Comparison of ENCODE assay signal across 20 cellular contexts in the genomic region with DNA sequence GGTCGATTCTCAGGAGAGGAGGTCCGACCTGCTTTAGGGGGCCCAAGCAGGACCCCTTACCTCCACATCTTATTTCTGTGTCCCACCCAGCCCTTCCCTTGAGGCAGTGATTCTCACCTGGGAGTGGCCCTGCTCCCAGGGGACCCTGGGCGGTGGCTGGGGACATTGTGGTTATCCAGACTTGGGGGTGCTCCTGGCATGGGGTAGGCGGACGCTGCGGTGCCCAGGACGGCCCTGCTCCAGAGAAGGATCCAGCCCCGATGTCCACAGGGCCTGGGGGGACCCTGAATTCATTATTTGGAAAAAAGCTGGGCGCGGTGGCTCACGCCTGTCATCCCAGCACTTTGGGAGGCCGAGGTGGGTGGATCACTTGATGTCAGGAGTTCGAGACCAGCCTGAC.
DNase-seq lines count a peak whose midpoint lies in the region; TF ChIP-seq lines count a peak whose summit lies in the region.
"Had no signal": no experiment of that assay in that cellular context is flagged by ENCODE, and none has a peak within 500 bp of the region (broad histone marks: within the 10 kb centered on the region; RNA-seq: fewer than 3 reads in every experiment).

No MANE protein-coding gene starts in this region.

- peaks cover 0 to 95% (median 55%) of the 10 kb centered on the region in 11 experiments; a peak in 17 of 22 replicates for H4K20me1 ChIP-seq in BLaER1 treated with 17β-estradiol and CSF1 and Interleukin-3, amounts not matched to agents 10 nM and 100 nM

- peaks cover 0 to 14% (median 5%) of the 10 kb centered on the region in 11 experiments; a peak in 3 of 22 replicates for H3K36me3 ChIP-seq in BLaER1 treated with 17β-estradiol and CSF1 and Interleukin-3, amounts not matched to agents 10 nM and 100 nM
- peaks cover 0 to 21% (median 0%) of the 10 kb centered on the region in 6 donors for H3K36me3 ChIP-seq in spleen
- H3K36me3 ChIP-seq: BE2C, HAP-1 had no signal

- DNase-seq in activated naive CD4-positive, alpha-beta T cell treated with anti-CD3 and anti-CD28 coated beads, Interleukin-2, amount 10 ng/mL, durations not matched to agents 7 days and 5 days = no peak
- no peak for DNase-seq in activated naive CD4-positive, alpha-beta T cell treated with anti-CD3 and anti-CD28 coated beads, Interleukin-2, amount 50 U/mL, for 16 hours
- DNase-seq in islet precursor cell (peak; percentile 48), spleen (peak; percentile 44), head of caudate nucleus (no peak), NCI-H2171 (lab: John Stamatoyannopoulos, UW) (no peak), NCI-H69 (lab: John Stamatoyannopoulos, UW) (no peak)
- DNase-seq: 8988T, BE2C, GDM1, Kasumi-1, MM.1S, NCI-H1092 treated with DMSO at 0.1 percent for 48 hours, NCI-H1694 treated with DMSO at 0.1 percent for 48 hours, NCI-H345, NCI-H526 had no signal

- H3K36me3 Mint-ChIP-seq in activated naive CD4-positive, alpha-beta T cell treated with anti-CD3 and anti-CD28 coated beads, Interleukin-2, amount 10 ng/mL, durations not matched to agents 7 days and 5 days = no peaks in the 10 kb centered on the region

- H3K4me1 ChIP-seq in BLaER1 treated with 17β-estradiol and CSF1 and Interleukin-3, amounts not matched to agents 10 nM and 100 nM = peaks cover 49 to 96% (median 82%) of the 10 kb centered on the region in 10 experiments
- peaks cover 4 to 80% (median 32%) of the 10 kb centered on the region in 6 donors for H3K4me1 ChIP-seq in spleen
- H3K4me1 ChIP-seq: BE2C, HAP-1 had no signal

- no peak overlapping the region; a peak in 2 of 22 replicates for H3K27ac ChIP-seq in BLaER1 treated with 17β-estradiol and CSF1 and Interleukin-3, amounts not matched to agents 10 nM and 100 nM
- H3K27ac ChIP-seq in spleen = no peak overlapping the region
- H3K27ac ChIP-seq: HL-60 had no signal

- CTCF ChIA-PET in activated naive CD4-positive, alpha-beta T cell treated with anti-CD3 and anti-CD28 coated beads, Interleukin-2, amount 10 ng/mL, durations not matched to agents 7 days and 5 days (lab: Charles Lee) = interaction anchor here (1.8 kb wide), 1 partner anchor 51 kb away, joined by 5 read pairs; no protein-coding TSS in a partner anchor

- H3K4me1 Mint-ChIP-seq in activated naive CD4-positive, alpha-beta T cell treated with anti-CD3 and anti-CD28 coated beads, Interleukin-2, amount 10 ng/mL, durations not matched to agents 7 days and 5 days = peaks cover 76% of the 10 kb centered on the region

- peaks cover 3% of the 10 kb centered on the region for H3K9me3 Mint-ChIP-seq in activated naive CD4-positive, alpha-beta T cell treated with anti-CD3 and anti-CD28 coated beads, Interleukin-2, amount 10 ng/mL, durations not matched to agents 7 days and 5 days
- H3K9me3 Mint-ChIP-seq: IgD-negative memory B cell had no signal

- 0 out of 22 replicates have a peak overlapping the region, but pooled peaks of 1 of the 11 experiments have one; percentile 8 for H3K9ac ChIP-seq in BLaER1 treated with 17β-estradiol and CSF1 and Interleukin-3, amounts not matched to agents 10 nM and 100 nM

- no peak overlapping the region for H3K4me3 ChIP-seq in BLaER1 treated with 17β-estradiol and CSF1 and Interleukin-3, amounts not matched to agents 10 nM and 100 nM
- H3K4me3 ChIP-seq in spleen = no peak overlapping the region
- H3K4me3 ChIP-seq: HAP-1 had no signal

- intact Hi-C loops in spleen (cut with DNase I; ENCODE audit: low total_unique reads) (no loop called here), head of caudate nucleus (cut with DNase I) (no loop called here)

- H3K27ac Mint-ChIP-seq in activated naive CD4-positive, alpha-beta T cell treated with anti-CD3 and anti-CD28 coated beads, Interleukin-2, amount 10 ng/mL, durations not matched to agents 7 days and 5 days = peak overlapping the region; percentile 77

- TF ChIP-seq CTCF in spleen (IDR thresholded peaks at IDR 0.05 in 8 of 11, conservative IDR thresholded peaks at IDR 0.05 in 3 of 11) = no peak

- H3K9me3 ChIP-seq in BLaER1 treated with 17β-estradiol and CSF1 and Interleukin-3, amounts not matched to agents 10 nM and 100 nM (replicated peaks in 1 of 11) = no peaks in the 10 kb centered on the region
- H3K9me3 ChIP-seq in spleen = no peaks in the 10 kb centered on the region
- H3K9me3 ChIP-seq: BE2C, HAP-1 had no signal

- peak overlapping the region in 8 of 11 experiments; percentile 35 to 96 (median 86); a peak in 13 of 22 replicates for H3K4me2 ChIP-seq in BLaER1 treated with 17β-estradiol and CSF1 and Interleukin-3, amounts not matched to agents 10 nM and 100 nM

- H3K27me3 Mint-ChIP-seq in activated naive CD4-positive, alpha-beta T cell treated with anti-CD3 and anti-CD28 coated beads, Interleukin-2, amount 10 ng/mL, durations not matched to agents 7 days and 5 days = no peaks in the 10 kb centered on the region
- H3K27me3 Mint-ChIP-seq: IgD-negative memory B cell had no signal

- no peak overlapping the region for H3K4me3 Mint-ChIP-seq in activated naive CD4-positive, alpha-beta T cell treated with anti-CD3 and anti-CD28 coated beads, Interleukin-2, amount 10 ng/mL, durations not matched to agents 7 days and 5 days

- WGBS in spleen, 5 donors = 91 to 95% (median 94%) methylated on average over 11 to 13 of the region's 13 CpGs

- no peak for TF ChIP-seq POLR2A in spleen (IDR thresholded peaks at IDR 0.05)

- H3K27me3 ChIP-seq in BLaER1 treated with 17β-estradiol and CSF1 and Interleukin-3, amounts not matched to agents 10 nM and 100 nM = peaks cover 0 to 9% (median 0%) of the 10 kb centered on the region in 11 experiments; a peak in 1 of 22 replicates
- no peaks in the 10 kb centered on the region for H3K27me3 ChIP-seq in spleen (replicated peaks in 1 of 7)
- H3K27me3 ChIP-seq: BE2C had no signal

Comparison
In these comparisons a context has a peak if more than half of its experiments do, and no peak if none do; other contexts are left out.
1. DNase-seq: peak in islet precursor cell (single experiment) and spleen (single experiment); none in activated naive CD4-positive, alpha-beta T cell treated with anti-CD3 and anti-CD28 coated beads, Interleukin-2, amount 10 ng/mL, durations not matched to agents 7 days and 5 days (single experiment), activated naive CD4-positive, alpha-beta T cell treated with anti-CD3 and anti-CD28 coated beads, Interleukin-2, amount 50 U/mL, for 16 hours (single experiment), head of caudate nucleus (0 of 42), NCI-H2171 (single experiment) and NCI-H69 (single experiment).